1 cellular context compared by ENCODE assay signal in genomic region chr11:61911124-61911700, GRCh38.
TF ChIP-seq lines count a peak whose summit lies in the region.

No MANE protein-coding gene starts in this region.

TF ChIP-seq in H1, 55 proteins besides CTCF, POLR2A, EP300 and RAD21:
- TF ChIP-seq TBP (IDR thresholded peaks at IDR 0.05; ENCODE audit: low read depth, low read length) (no peak), RNF2 (IDR thresholded peaks at IDR 0.05; ENCODE audit: borderline replicate concordance, low read depth, low read length, missing control alignments, poor library complexity, severe bottlenecking) (no peak), SP2 (IDR thresholded peaks at IDR 0.05; ENCODE audit: low read length) (no peak)
